Comparison of ENCODE assay signal across 12 cellular contexts in genomic region chr11:68905421-68906360, GRCh38. TPM values are rescaled to one million over a fixed set of nuclear protein-coding genes. Genes with fewer than 3 reads are reported as not detected.
DNase-seq lines count a peak whose midpoint lies in the region; ATAC-seq and TF ChIP-seq lines count a peak whose summit lies in the region.
"Had no signal": no experiment of that assay in that cellular context is flagged by ENCODE, and none has a peak within 500 bp of the region (broad histone marks: within the 10 kb centered on the region; RNA-seq: fewer than 3 reads in every experiment).

No MANE protein-coding gene starts in this region.

- H3K4me1 ChIP-seq in H9 (ENCODE audit: insufficient read depth, low read length) (no peaks in the 10 kb centered on the region), right lobe of liver (peaks cover 0 to 24% (median 10%) of the 10 kb centered on the region in 4 donors)

- peaks cover 12% of the 10 kb centered on the region for H3K79me1 ChIP-seq in H9 (ENCODE audit: insufficient read depth, low read depth, low read length, poor library complexity, severe bottlenecking)

- no peak overlapping the region for H3K56ac ChIP-seq in H9 (ENCODE audit: insufficient read length, low read depth, low read length)

- ATAC-seq in activated T-helper 17 cell treated with anti-CD3 and anti-CD28 coated beads, Interleukin-2, amount 50 U/mL, for 72 hours (replicated peaks): no peak
- ATAC-seq in right lobe of liver: peak; percentile 18 to 52 (median 40)

- TF ChIP-seq CTCF in 22Rv1 (IDR thresholded peaks at IDR 0.05) (no peak), H9 (conservative IDR thresholded peaks at IDR 0.05) (no peak), right lobe of liver (IDR thresholded peaks at IDR 0.05) (no peak)

- H2AFZ ChIP-seq in H9 (ENCODE audit: low read length): no peak overlapping the region

- H3K27me3 Mint-ChIP-seq in H9 (ENCODE audit: low read depth): no peaks in the 10 kb centered on the region
- H3K27me3 Mint-ChIP-seq in activated T-helper 17 cell treated with anti-CD3 and anti-CD28 coated beads, Interleukin-2, amount 50 U/mL, for 72 hours: no peaks in the 10 kb centered on the region

- no peak overlapping the region for H3K9ac ChIP-seq in H9 (ENCODE audit: extremely low read depth, insufficient read length, low read length)

- no peak overlapping the region for H3K4me3 ChIP-seq in right lobe of liver

- no peak overlapping the region for H2BK120ac ChIP-seq in H9 (ENCODE audit: low read depth, low read length, poor library complexity, severe bottlenecking)

- no peak overlapping the region for H2BK15ac ChIP-seq in H9 (ENCODE audit: low read depth, low read length)

- peaks cover 11% of the 10 kb centered on the region for H3K23me2 ChIP-seq in H9 (ENCODE audit: insufficient read length, low read depth, low read length, poor library complexity, severe bottlenecking)

- no peak overlapping the region for H2BK12ac ChIP-seq in H9 (ENCODE audit: insufficient read length, low read depth, low read length)

- H3K27ac Mint-ChIP-seq in H9: no peak overlapping the region; a peak in 1 of 7 replicates
- H3K27ac Mint-ChIP-seq in activated T-helper 17 cell treated with anti-CD3 and anti-CD28 coated beads, Interleukin-2, amount 50 U/mL, for 72 hours: peak overlapping the region; percentile 97

- H3K23ac ChIP-seq in H9 (ENCODE audit: insufficient read length, low read depth, low read length): no peak overlapping the region

- no peak overlapping the region for H4K5ac ChIP-seq in H9 (ENCODE audit: insufficient read length, low read depth, low read length)

- H3K18ac ChIP-seq in H9 (ENCODE audit: insufficient read length, low read depth, low read length): no peak overlapping the region

- H3K9me3 Mint-ChIP-seq in H9: no peaks in the 10 kb centered on the region
- H3K9me3 Mint-ChIP-seq in activated T-helper 17 cell treated with anti-CD3 and anti-CD28 coated beads, Interleukin-2, amount 50 U/mL, for 72 hours: no peaks in the 10 kb centered on the region

- H3K79me2 ChIP-seq in H9 (ENCODE audit: insufficient read depth, low read length): peaks cover 24% of the 10 kb centered on the region

- H2BK5ac ChIP-seq in H9 (ENCODE audit: insufficient read length, low read length): no peak overlapping the region

- in situ Hi-C loops in ACHN (cut with HindIII; ENCODE audit: low pct_ligation_motif_present, low pct_unique_long_range_greater_than_20kb, low sequenced_read_pairs): no loop called here

- no peak for TF ChIP-seq POLR2A in right lobe of liver (IDR thresholded peaks at IDR 0.05)

- no peak overlapping the region for H3K4ac ChIP-seq in H9 (ENCODE audit: low read depth, low read length)

- no peaks in the 10 kb centered on the region for H3K9me3 ChIP-seq in H9 (ENCODE audit: control insufficient read depth, low read depth, low read length)
- no peaks in the 10 kb centered on the region for H3K9me3 ChIP-seq in right lobe of liver

- no CpG with 5 or more reads among the region's 23 CpGs for WGBS in H9 (ENCODE audit: extremely low coverage, insufficient read length, low lambda C conversion rate)
- WGBS in right lobe of liver (ENCODE audit: insufficient coverage, low coverage, low lambda C conversion rate, missing lambda C conversion rate): 46% methylated on average over 22 of the region's 23 CpGs

- no peak overlapping the region for H3K14ac ChIP-seq in H9 (ENCODE audit: insufficient read depth, low read length)

- intact Hi-C loops in right lobe of liver (cut with DNase I) (no loop called here), posterior vena cava (cut with DNase I) (loop anchor here in 1 of 2 donors (5.0 to 10.0 kb wide), 2 partner anchors 97 to 179 kb away; no protein-coding TSS in a partner anchor)

- DNase-seq in H9 (no peak), right lobe of liver (peak in 1 of 3 donors; percentile 63), hippocampal formation (lab: John Stamatoyannopoulos, UW) (no peak), posterior vena cava (ENCODE audit: low spot score) (no peak), NCI-H526 treated with DMSO at 0.1 percent for 48 hours (lab: John Stamatoyannopoulos, UW) (no peak), ACHN (no peak)
- DNase-seq: amygdala, foreskin melanocyte, NCI-H1105, SW 1271 had no signal

- H2BK20ac ChIP-seq in H9 (ENCODE audit: low read depth, low read length, poor library complexity, severe bottlenecking): no peak overlapping the region

- H3K27me3 ChIP-seq in H9 (ENCODE audit: insufficient read depth, low read length) (no peaks in the 10 kb centered on the region), right lobe of liver (no peaks in the 10 kb centered on the region)

- no peak overlapping the region for H4K91ac ChIP-seq in H9 (ENCODE audit: insufficient read length, low read depth, low read length)

- no peak overlapping the region for H3T11ph ChIP-seq in H9 (ENCODE audit: low read length)

- peaks cover 10 to 39% (median 30%) of the 10 kb centered on the region in 3 experiments; a peak in 6 of 7 replicates for H3K36me3 Mint-ChIP-seq in H9 (ENCODE audit: insufficient read depth in 1 of 3, low read depth in 3 of 3)
- peaks cover 64% of the 10 kb centered on the region for H3K36me3 Mint-ChIP-seq in activated T-helper 17 cell treated with anti-CD3 and anti-CD28 coated beads, Interleukin-2, amount 50 U/mL, for 72 hours (ENCODE audit: low read depth)

- H3K27ac ChIP-seq in 22Rv1 (peak overlapping the region; percentile 78), H9 (ENCODE audit: insufficient read length, low read depth, low read length) (no peak overlapping the region), right lobe of liver (no peak overlapping the region)

- H3K4me3 Mint-ChIP-seq in H9: peak overlapping the region; percentile 99
- peak overlapping the region; percentile 97 for H3K4me3 Mint-ChIP-seq in activated T-helper 17 cell treated with anti-CD3 and anti-CD28 coated beads, Interleukin-2, amount 50 U/mL, for 72 hours

- H3K4me1 Mint-ChIP-seq in H9: peaks cover 25 to 28% of the 10 kb centered on the region in 2 experiments
- H3K4me1 Mint-ChIP-seq in activated T-helper 17 cell treated with anti-CD3 and anti-CD28 coated beads, Interleukin-2, amount 50 U/mL, for 72 hours: peaks cover 24% of the 10 kb centered on the region

- H3K4me2 ChIP-seq in H9 (ENCODE audit: insufficient read depth, insufficient read length, low read length): no peak overlapping the region

- no peak overlapping the region for H2AK5ac ChIP-seq in H9 (ENCODE audit: insufficient read length, low read length)

- peaks cover 0 to 32% (median 14%) of the 10 kb centered on the region in 4 donors for H3K36me3 ChIP-seq in right lobe of liver

- no peak overlapping the region for H4K8ac ChIP-seq in H9 (replicated peaks; ENCODE audit: insufficient read length, low read depth, low read length)

- no peaks in the 10 kb centered on the region for H4K20me1 ChIP-seq in H9 (ENCODE audit: control insufficient read depth, insufficient read depth, insufficient read length)

RNA-seq across cellular contexts. Expression of gene IGHMBP2, which starts 2.0 kb away (rescaled TPM):
- 21.9 and 24.0 TPM in 2 replicates for total RNA-seq in H9 (2021)
- total RNA-seq in activated T-helper 17 cell treated with anti-CD3 and anti-CD28 coated beads, Interleukin-2, amount 50 U/mL, for 72 hours: 10 to 100 TPM; 27.2 to 38.3 TPM
- 10 to 100 TPM in 4 of 6 experiments, 1 to 10 TPM in 2; 5.8 to 21.2 (median 11.5) TPM for total RNA-seq in right lobe of liver
- 10 to 100 TPM; 18.3 to 18.4 TPM for total RNA-seq in posterior vena cava

RNA-seq across cellular contexts. Expression of gene MRPL21, which starts 2.1 kb away (rescaled TPM):
- total RNA-seq in H9 (2021): 82.3 and 91.5 TPM in 2 replicates
- total RNA-seq in activated T-helper 17 cell treated with anti-CD3 and anti-CD28 coated beads, Interleukin-2, amount 50 U/mL, for 72 hours: 10 to 100 TPM; 43.4 to 96.4 TPM
- 10 to 100 TPM; 18.8 to 50.4 (median 26.0) TPM for total RNA-seq in right lobe of liver
- total RNA-seq in posterior vena cava: 10 to 100 TPM; 44.9 to 47.5 TPM
